8 cellular contexts compared by ENCODE assay signal in genomic region chr9:116687074-116687761, GRCh38. TPM values are rescaled to one million over a fixed set of nuclear protein-coding genes. Genes with fewer than 3 reads are reported as not detected.
DNase-seq lines count a peak whose midpoint lies in the region; ATAC-seq and TF ChIP-seq lines count a peak whose summit lies in the region.

Gene TRIM32, plus strand, starts transcription at chr9:116687305. Its CDS starts 10,438 bp downstream, at chr9:116697743.

- CTCF ChIA-PET in activated CD4-positive, alpha-beta T cell treated with anti-CD3 and anti-CD28 coated beads for 36 hours (lab: Charles Lee) = no interaction called here

- intact Hi-C loops in activated CD4-positive, alpha-beta T cell treated with anti-CD3 and anti-CD28 coated beads for 36 hours (cut with DNase I, micrococcal nuclease) = loop anchor here in 1 of 2 experiments (10.0 kb wide), 1 partner anchor 1992 kb away; no protein-coding TSS in a partner anchor

- peak within 1 kb of the TSS; percentile 81 for H3K27ac Mint-ChIP-seq in activated CD4-positive, alpha-beta T cell treated with anti-CD3 and anti-CD28 coated beads for 36 hours

- DNase-seq in AG09309 (ENCODE audit: low read depth) (peak; percentile 34), NCI-H446 treated with DMSO at 0.1 percent for 48 hours (lab: John Stamatoyannopoulos, UW) (peak; percentile 67), choroid plexus epithelial cell (ENCODE audit: low read depth) (peak; percentile 86), kidney glomerular epithelial cell (lab: John Stamatoyannopoulos, UW) (peak; percentile 37)
- DNase-seq in activated CD4-positive, alpha-beta T cell treated with anti-CD3 and anti-CD28 coated beads for 36 hours = peak; percentile 96
- peak; percentile 83 to 96 for DNase-seq in stimulated activated CD4-positive, alpha-beta T cell treated with anti-CD3 and anti-CD28 coated beads, Interleukin-1b, Interleukin-23, amount 100 ng/mL, for 1 hour (ENCODE audit: low read depth in 2 of 2)

- H3K27me3 Mint-ChIP-seq in activated CD4-positive, alpha-beta T cell treated with anti-CD3 and anti-CD28 coated beads for 36 hours = no peaks in the 10 kb centered on the region

- ATAC-seq in GM19023 (IDR thresholded peaks at IDR 0.05; ENCODE audit: unreplicated experiment) = peak; percentile 99
- ATAC-seq in HG03175 (IDR thresholded peaks at IDR 0.05; ENCODE audit: unreplicated experiment) = peak; percentile 98
- ATAC-seq in activated CD4-positive, alpha-beta T cell treated with anti-CD3 and anti-CD28 coated beads for 36 hours = peak; percentile 99

- peaks cover 55% of the 10 kb centered on the region for H3K4me1 Mint-ChIP-seq in activated CD4-positive, alpha-beta T cell treated with anti-CD3 and anti-CD28 coated beads for 36 hours

- peak within 1 kb of the TSS; percentile 92 for H3K4me3 ChIP-seq in AG09309 (ENCODE audit: control insufficient read depth, low read depth, low read length)
- H3K4me3 ChIP-seq in choroid plexus epithelial cell (ENCODE audit: low read depth, low read length) = peak within 1 kb of the TSS; percentile 78

- POLR2A ChIA-PET in activated CD4-positive, alpha-beta T cell treated with anti-CD3 and anti-CD28 coated beads for 36 hours (lab: Charles Lee) = no interaction called here

- peaks cover 1% of the 10 kb centered on the region for H3K9me3 Mint-ChIP-seq in activated CD4-positive, alpha-beta T cell treated with anti-CD3 and anti-CD28 coated beads for 36 hours (ENCODE audit: low read depth)

- TF ChIP-seq CTCF in AG09309 (IDR thresholded peaks at IDR 0.05; ENCODE audit: control insufficient read depth, insufficient read depth, low read depth, low read length, missing control alignments) (no peak), choroid plexus epithelial cell (conservative IDR thresholded peaks at IDR 0.05; ENCODE audit: low read depth, low read length) (no peak)

- peaks cover 6% of the 10 kb centered on the region for H3K36me3 Mint-ChIP-seq in activated CD4-positive, alpha-beta T cell treated with anti-CD3 and anti-CD28 coated beads for 36 hours (ENCODE audit: low read depth)

- peak within 1 kb of the TSS; percentile 81 for H3K4me3 Mint-ChIP-seq in activated CD4-positive, alpha-beta T cell treated with anti-CD3 and anti-CD28 coated beads for 36 hours

RNA-seq across cellular contexts. Expression of gene TRIM32, which starts in this region (rescaled TPM):
- total RNA-seq in activated CD4-positive, alpha-beta T cell treated with anti-CD3 and anti-CD28 coated beads for 36 hours = 10 to 100 TPM; 10.2 to 12.4 TPM

Comparison
In these comparisons a context has a peak if more than half of its experiments do, and no peak if none do; other contexts are left out.
1. Peak in every context shown above with its lines: DNase-seq, ATAC-seq and H3K4me3 ChIP-seq.
2. DNase-seq: peak in every context shown above with its lines; median percentile 96 in activated CD4-positive, alpha-beta T cell treated with anti-CD3 and anti-CD28 coated beads for 36 hours; 90 in stimulated activated CD4-positive, alpha-beta T cell treated with anti-CD3 and anti-CD28 coated beads, Interleukin-1b, Interleukin-23, amount 100 ng/mL, for 1 hour; 86 in choroid plexus epithelial cell; 67 in NCI-H446 treated with DMSO at 0.1 percent for 48 hours; 37 in kidney glomerular epithelial cell; 34 in AG09309.